16 cellular contexts compared by ENCODE assay signal in the genomic region with DNA sequence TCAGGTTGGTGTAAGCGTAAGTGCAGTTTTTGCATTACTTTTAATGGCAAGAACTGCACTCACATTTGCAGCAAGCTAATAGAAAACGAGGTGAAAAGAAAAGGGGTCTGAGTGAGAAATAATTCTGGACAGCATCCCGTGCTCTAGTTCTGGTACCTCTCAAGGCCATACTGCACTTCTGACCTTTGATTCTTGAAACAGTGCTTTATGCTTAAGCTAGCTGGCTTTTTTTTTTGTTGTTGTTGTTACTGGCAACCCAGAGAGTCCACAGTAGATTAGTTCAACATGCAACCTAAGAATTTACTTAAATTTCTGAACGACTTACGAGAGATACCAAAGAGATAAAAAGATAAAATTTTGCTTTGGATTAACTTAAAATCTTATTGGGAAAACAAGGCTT.
"Had no signal": no experiment of that assay in that cellular context is flagged by ENCODE, and none has a peak within 500 bp of the region (broad histone marks: within the 10 kb centered on the region; RNA-seq: fewer than 3 reads in every experiment).

No MANE protein-coding gene starts in this region.

- ATAC-seq: effector memory CD8-positive, alpha-beta T cell; heart right ventricle; lower lobe of right lung had no signal

- H3K9me3 ChIP-seq: esophagus muscularis mucosa, heart right ventricle, left ventricle myocardium inferior, lower lobe of right lung, prostate gland, sigmoid colon had no signal

- H2AFZ ChIP-seq: parathyroid adenoma had no signal

- H3K4me3 ChIP-seq: esophagus muscularis mucosa, heart right ventricle, left ventricle myocardium inferior, lower lobe of right lung, prostate gland, sigmoid colon, skin epidermis had no signal

- H3K27ac ChIP-seq: epithelial cell of prostate, esophagus muscularis mucosa, heart right ventricle, left ventricle myocardium inferior, lower lobe of right lung, parathyroid adenoma, prostate gland, sigmoid colon, skin epidermis had no signal

- H3K4me1 ChIP-seq: heart right ventricle, lower lobe of right lung, parathyroid adenoma, prostate gland had no signal

- H3K27me3 ChIP-seq: esophagus muscularis mucosa, heart right ventricle, sigmoid colon had no signal

- H3K9ac ChIP-seq: parathyroid adenoma had no signal

- H3K79me2 ChIP-seq: parathyroid adenoma had no signal

- H3K36me3 ChIP-seq: esophagus muscularis mucosa, heart right ventricle, left ventricle myocardium inferior, lower lobe of right lung, prostate gland, sigmoid colon had no signal

- DNase-seq: effector memory CD8-positive, alpha-beta T cell; heart right ventricle; hypothalamus; islet precursor cell; left ventricle myocardium inferior; lower lobe of right lung; retina; sigmoid colon; stimulated activated CD4-positive, alpha-beta T cell treated with anti-CD3 and anti-CD28 coated beads, Interleukin-2, amount 100 ng/mL, for 48 hours; stimulated activated naive CD4-positive, alpha-beta T cell treated with Interleukin-2 at 50 U/mL for 16 hours; trophoblast cell had no signal
